In the genomic region with DNA sequence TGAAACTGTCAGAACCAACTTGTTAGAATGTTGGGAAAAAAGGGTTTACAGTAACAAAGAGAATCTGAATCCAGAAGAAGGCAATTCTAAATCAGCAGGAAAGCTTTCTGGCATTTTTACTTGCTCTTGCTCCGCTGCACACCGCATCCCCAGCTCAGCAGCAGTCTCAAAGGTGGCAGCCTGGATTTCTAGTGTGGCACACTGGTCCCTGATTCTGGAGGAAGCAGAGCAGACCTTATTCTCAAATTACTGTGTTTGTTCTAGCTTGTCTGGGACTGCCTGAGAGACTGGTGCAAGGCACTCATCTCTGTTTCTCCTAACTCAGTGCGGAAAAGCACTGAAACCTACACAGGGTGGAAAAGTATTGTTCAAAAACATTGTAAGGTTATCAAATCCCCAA, we compare ENCODE assay signal across 30 cellular contexts.
"Had no signal": no experiment of that assay in that cellular context is flagged by ENCODE, and none has a peak within 500 bp of the region (broad histone marks: within the 10 kb centered on the region; RNA-seq: fewer than 3 reads in every experiment).

No MANE protein-coding gene starts in this region.

- FAIRE-seq: islet of Langerhans, kidney had no signal

- H3K9ac ChIP-seq: parathyroid adenoma had no signal

- H3K4me1 ChIP-seq: left ventricle myocardium inferior, parathyroid adenoma, right atrium auricular region, right lobe of liver, stomach, testis, thyroid gland, transverse colon, upper lobe of left lung, vagina had no signal

- H3K4me2 ChIP-seq: smooth muscle cell had no signal

- H3K27ac Mint-ChIP-seq: immature natural killer cell; mesothelial cell of epicardium; naive thymus-derived CD4-positive, alpha-beta T cell; natural killer cell treated with Interleukin-12 subunit alpha and Interleukin-12 subunit beta and Interleukin-15 and Interleukin-18, amount 100 ng/mL, for 72 hours; stimulated activated memory B cell treated with anti-CD40 and anti-IgM and Interleukin-4, amounts not matched to agents 10 μg/mL and 1 μg/mL and 100 μg/mL, for 72 hours had no signal

- H3K9me3 ChIP-seq: neutrophil, testis, thyroid gland, vagina had no signal

- DNase-seq: hypothalamus; immature natural killer cell; kidney; left colon; left ventricle myocardium inferior; mesendoderm; naive thymus-derived CD4-positive, alpha-beta T cell; occipital lobe; right lobe of liver; stimulated activated CD4-positive, alpha-beta T cell treated with anti-CD3 and anti-CD28 coated beads, Interleukin-1b, Interleukin-23, amount 100 ng/mL, for 48 hours; stimulated activated CD4-positive, alpha-beta T cell treated with anti-CD3 and anti-CD28 coated beads, Interleukin-2, amount 100 ng/mL, for 48 hours; stimulated activated CD4-positive, alpha-beta T cell treated with anti-CD3 and anti-CD28 coated beads, Interleukin-4, amount 100 ng/mL, for 4 hours; stimulated activated CD8-positive, alpha-beta memory T cell treated with anti-CD3 and anti-CD28 coated beads, Interleukin-4, amount 100 ng/mL, for 48 hours; stimulated activated naive CD8-positive, alpha-beta T cell treated with anti-CD3 and anti-CD28 coated beads, Interleukin-15, Interleukin-2, amounts not matched to agents 100 U/mL and 50 U/mL, for 24 hours; stomach; testis; thyroid gland; transverse colon; upper lobe of left lung had no signal

- H3K4me1 Mint-ChIP-seq: immature natural killer cell; mesothelial cell of epicardium; naive thymus-derived CD4-positive, alpha-beta T cell; neural crest cell; stimulated activated memory B cell treated with anti-CD40 and anti-IgM and Interleukin-4, amounts not matched to agents 10 μg/mL and 1 μg/mL and 100 μg/mL, for 72 hours had no signal

- H3K27ac ChIP-seq: left ventricle myocardium inferior, neutrophil, parathyroid adenoma, right atrium auricular region, right lobe of liver, stomach, testis, thyroid gland, transverse colon, upper lobe of left lung, vagina had no signal

- H2AFZ ChIP-seq: parathyroid adenoma had no signal

- H3K36me3 ChIP-seq: neutrophil, right atrium auricular region, right lobe of liver, thyroid gland, upper lobe of left lung, vagina had no signal

- H3K4me3 ChIP-seq: left ventricle myocardium inferior, lung, right atrium auricular region, right lobe of liver, smooth muscle cell, stomach, testis, thyroid gland, transverse colon, upper lobe of left lung, vagina had no signal

- H3K27me3 Mint-ChIP-seq: stimulated activated memory B cell treated with anti-CD40 and anti-IgM and Interleukin-4, amounts not matched to agents 10 μg/mL and 1 μg/mL and 100 μg/mL, for 72 hours had no signal

- H3K4me3 Mint-ChIP-seq: immature natural killer cell; mesothelial cell of epicardium; naive thymus-derived CD4-positive, alpha-beta T cell; natural killer cell treated with Interleukin-12 subunit alpha and Interleukin-12 subunit beta and Interleukin-15 and Interleukin-18, amount 100 ng/mL, for 72 hours; neural crest cell; stimulated activated memory B cell treated with anti-CD40 and anti-IgM and Interleukin-4, amounts not matched to agents 10 μg/mL and 1 μg/mL and 100 μg/mL, for 72 hours had no signal

- ATAC-seq: left colon; naive thymus-derived CD4-positive, alpha-beta T cell; natural killer cell treated with Interleukin-12 subunit alpha and Interleukin-12 subunit beta and Interleukin-15 and Interleukin-18, amount 100 ng/mL, for 72 hours; right lobe of liver; stimulated activated memory B cell treated with anti-CD40 and anti-IgM and Interleukin-4, amounts not matched to agents 10 μg/mL and 1 μg/mL and 100 μg/mL, for 72 hours; stimulated activated naive CD8-positive, alpha-beta T cell treated with anti-CD3 and anti-CD28 coated beads, Interleukin-15, Interleukin-2, amounts not matched to agents 100 U/mL and 50 U/mL, for 24 hours had no signal

- H3K27me3 ChIP-seq: neutrophil, right atrium auricular region, right lobe of liver, stomach, testis, thyroid gland, transverse colon, upper lobe of left lung, vagina had no signal

- H3K79me2 ChIP-seq: parathyroid adenoma had no signal
